ENCODE assay signal across 17 cellular contexts in genomic region chr16:20359997-20360396, GRCh38. TPM values are rescaled to one million over a fixed set of nuclear protein-coding genes. Genes with fewer than 3 reads are reported as not detected.
DNase-seq lines count a peak whose midpoint lies in the region; ATAC-seq, FAIRE-seq and TF ChIP-seq lines count a peak whose summit lies in the region.
"Had no signal": no experiment of that assay in that cellular context is flagged by ENCODE, and none has a peak within 500 bp of the region (broad histone marks: within the 10 kb centered on the region; RNA-seq: fewer than 3 reads in every experiment).

No MANE protein-coding gene starts in this region.

- H3K4me3 ChIP-seq in HL-60 (replicated peaks; ENCODE audit: insufficient read depth, low read length): no peak overlapping the region
- no peak overlapping the region for H3K4me3 ChIP-seq in K562
- H3K4me3 ChIP-seq in neural progenitor cell: no peak overlapping the region
- H3K4me3 ChIP-seq in sigmoid colon: no peak overlapping the region
- H3K4me3 ChIP-seq: skin epidermis had no signal

- H3F3A ChIP-seq in neural progenitor cell (ENCODE audit: low read depth): no peaks in the 10 kb centered on the region

- 0% methylated on average over 2 of the region's 2 CpGs for WGBS in K562 (ENCODE audit: insufficient coverage, low coverage, missing lambda C conversion rate)
- 67 to 78% methylated on average over 2 of the region's 2 CpGs for WGBS in sigmoid colon, 2 donors

- POLR2A ChIA-PET in GM10248 (lab: Yijun Ruan, JAX): no interaction called here
- POLR2A ChIA-PET in K562 (lab: Yijun Ruan, JAX): interaction anchor here (1.0 kb wide), 1 partner anchor 13 kb away, joined by 3 read pairs; no protein-coding TSS in a partner anchor

- no peak overlapping the region for H3K4me3 Mint-ChIP-seq in neural progenitor cell
- H3K4me3 Mint-ChIP-seq: activated CD4-positive, alpha-beta memory T cell treated with anti-CD3 and anti-CD28 coated beads for 36 hours had no signal

- H3K4me1 Mint-ChIP-seq in neural progenitor cell: no peaks in the 10 kb centered on the region

- H4K20me1 ChIP-seq in K562 (replicated peaks; ENCODE audit: control insufficient read depth, insufficient read depth, low read length): no peaks in the 10 kb centered on the region
- H4K20me1 ChIP-seq in neural progenitor cell (ENCODE audit: low read depth): no peaks in the 10 kb centered on the region

- BruUV-seq in K562 (replicated peaks; lab: Mats Ljungman, UMichigan): no TSS peak

- no peaks in the 10 kb centered on the region for H3K9me3 ChIP-seq in K562 (replicated peaks; ENCODE audit: control insufficient read depth, insufficient read depth, low read depth, low read length)
- H3K9me3 ChIP-seq in neural progenitor cell (ENCODE audit: low read depth): no peaks in the 10 kb centered on the region
- no peaks in the 10 kb centered on the region for H3K9me3 ChIP-seq in sigmoid colon
- H3K9me3 ChIP-seq: neutrophil had no signal

- TF ChIP-seq EP300 in K562 (IDR thresholded peaks at IDR 0.05; ENCODE audit: low read length): no peak
- no peak for TF ChIP-seq EP300 in sigmoid colon (IDR thresholded peaks at IDR 0.05)

- H3K27me3 ChIP-seq in HL-60 (ENCODE audit: insufficient read depth, poor library complexity, severe bottlenecking) (no peaks in the 10 kb centered on the region), K562 (ENCODE audit: control insufficient read depth in 2 of 2, insufficient read depth in 2 of 2, low read length in 2 of 2) (peaks cover 0 to 7% of the 10 kb centered on the region in 2 experiments; a peak in 2 of 5 replicates), neural progenitor cell (no peaks in the 10 kb centered on the region), sigmoid colon (peaks cover 0 to 11% (median 0%) of the 10 kb centered on the region in 3 donors)
- H3K27me3 ChIP-seq: neutrophil had no signal

- TF ChIP-seq POLR2A in K562 (conservative IDR thresholded peaks at IDR 0.05): no peak
- TF ChIP-seq POLR2A in sigmoid colon (IDR thresholded peaks at IDR 0.05): no peak

- no peak for DNase-seq in GM10248 (ENCODE audit: extremely low spot score)
- DNase-seq in HL-60 (ENCODE audit: low read depth in 1 of 2, low spot score in 1 of 2): no peak
- peak; percentile 20 to 41 (median 30) for DNase-seq in K562 (ENCODE audit: extremely low read depth in 1 of 4, low spot score in 3 of 4)
- peak; percentile 67 for DNase-seq in neural progenitor cell (ENCODE audit: low spot score)
- no peak for DNase-seq in sigmoid colon
- no peak for DNase-seq in DMS153 treated with DMSO at 0.1 percent for 48 hours (lab: John Stamatoyannopoulos, UW; ENCODE audit: unreplicated experiment)
- no peak for DNase-seq in NCI-H2171 (lab: John Stamatoyannopoulos, UW)
- DNase-seq: activated CD4-positive, alpha-beta memory T cell treated with anti-CD3 and anti-CD28 coated beads for 36 hours; activated effector memory CD4-positive, alpha-beta T cell treated with Interleukin-2 at 50 U/mL for 16 hours; Calu3; KG1; left ventricle myocardium superior had no signal

- TF ChIP-seq RAD21 in K562 (CRISPR knock-in tag; conservative IDR thresholded peaks at IDR 0.05 in 1 of 2, IDR thresholded peaks at IDR 0.05 in 1 of 2): peak in 1 of 2 experiments; percentile 46; a peak in 2 of 4 replicates

- CTCF ChIA-PET in GM10248 (lab: Yijun Ruan, JAX) (interaction anchor here (1.4 to 3.4 kb wide), 2 partner anchors 11 to 25 kb away, joined by 3 to 15 read pairs; no protein-coding TSS in a partner anchor), K562 (lab: Yijun Ruan, JAX; ENCODE audit: low intra/inter-chr PET ratio) (no interaction called here)

- H3K9me3 Mint-ChIP-seq in neural progenitor cell: peaks cover 8% of the 10 kb centered on the region
- H3K9me3 Mint-ChIP-seq: activated CD4-positive, alpha-beta memory T cell treated with anti-CD3 and anti-CD28 coated beads for 36 hours had no signal

- FAIRE-seq in K562 (lab: Jason Lieb, UNC): peak; percentile 46
- FAIRE-seq: GM18507 had no signal

- TF ChIP-seq CTCF in GM10248 (IDR thresholded peaks at IDR 0.05; ENCODE audit: control extremely low read depth, extremely low read depth, low read depth, missing control alignments): peak; percentile 7
- peak; percentile 1 for TF ChIP-seq CTCF in HL-60 (IDR thresholded peaks at IDR 0.05; ENCODE audit: insufficient read depth, low read length)
- TF ChIP-seq CTCF in K562 (IDR thresholded peaks at IDR 0.05 in 2 of 3, conservative IDR thresholded peaks at IDR 0.05 in 1 of 3; ENCODE audit: insufficient read depth in 2 of 3, low read depth in 1 of 3, low read length in 3 of 3): peak; percentile 46 to 65 (median 54)
- peak; percentile 73 for TF ChIP-seq CTCF in neural progenitor cell (IDR thresholded peaks at IDR 0.05)
- TF ChIP-seq CTCF in sigmoid colon (IDR thresholded peaks at IDR 0.05): no peak

- ATAC-seq in K562: peak; percentile 57; the same call in 1 of the 3 replicates
- ATAC-seq: left ventricle myocardium superior had no signal

- no peaks in the 10 kb centered on the region for H3K79me2 ChIP-seq in K562 (ENCODE audit: control insufficient read depth, insufficient read depth, low read length)
- no peaks in the 10 kb centered on the region for H3K79me2 ChIP-seq in neural progenitor cell (ENCODE audit: low read depth)

- H3K9ac ChIP-seq in K562 (ENCODE audit: insufficient read depth in 1 of 2, low read depth in 2 of 2, low read length in 2 of 2) (no peak overlapping the region), neural progenitor cell (no peak overlapping the region)

- H3K4me1 ChIP-seq in K562 (replicated peaks in 1 of 2; ENCODE audit: control insufficient read depth in 2 of 2, insufficient read depth in 2 of 2, low read length in 2 of 2) (no peaks in the 10 kb centered on the region), neural progenitor cell (no peaks in the 10 kb centered on the region), sigmoid colon (no peaks in the 10 kb centered on the region)

- no peaks in the 10 kb centered on the region for H3K36me3 Mint-ChIP-seq in neural progenitor cell
- H3K36me3 Mint-ChIP-seq: activated CD4-positive, alpha-beta memory T cell treated with anti-CD3 and anti-CD28 coated beads for 36 hours had no signal

- no peak overlapping the region for H3K27ac Mint-ChIP-seq in neural progenitor cell
- H3K27ac Mint-ChIP-seq: activated CD4-positive, alpha-beta memory T cell treated with anti-CD3 and anti-CD28 coated beads for 36 hours had no signal

- in situ Hi-C loops in K562 (cut with MboI): no loop called here

- H3K27ac ChIP-seq in HL-60 (replicated peaks) (no peak overlapping the region), K562 (ENCODE audit: extremely low read depth, low read depth, low read length) (no peak overlapping the region), neural progenitor cell (no peak overlapping the region), sigmoid colon (no peak overlapping the region)
- H3K27ac ChIP-seq: neutrophil, skin epidermis had no signal

- intact Hi-C loops in K562 (cut with micrococcal nuclease): no loop called here
- intact Hi-C loops in sigmoid colon (cut with DNase I): no loop called here

- H3K36me3 ChIP-seq in K562 (ENCODE audit: control insufficient read depth, insufficient read depth, low read length): no peaks in the 10 kb centered on the region
- no peaks in the 10 kb centered on the region for H3K36me3 ChIP-seq in neural progenitor cell
- H3K36me3 ChIP-seq in sigmoid colon: no peaks in the 10 kb centered on the region
- H3K36me3 ChIP-seq: neutrophil had no signal

- peaks cover 11% of the 10 kb centered on the region for H3K27me3 Mint-ChIP-seq in neural progenitor cell (ENCODE audit: insufficient read depth, low read depth)

- no peaks in the 10 kb centered on the region for H3K9me1 ChIP-seq in K562 (ENCODE audit: control insufficient read depth, insufficient read depth, low read length)

- H3K4me2 ChIP-seq in K562 (ENCODE audit: insufficient read depth, low read length): no peak overlapping the region
- H3K4me2 ChIP-seq in neural progenitor cell: no peak overlapping the region

- H2AFZ ChIP-seq in K562 (ENCODE audit: low read depth, low read length): no peak overlapping the region
- H2AFZ ChIP-seq in neural progenitor cell (replicated peaks): no peak overlapping the region

RNA-seq across cellular contexts. Expression of gene UMOD, which starts 7.5 kb away (rescaled TPM):
- not detected in 2 replicates for total RNA-seq in K562 (2011; cell fraction: chromatin; rRNA removed; ENCODE audit: low replicate concordance)
- not detected in 2 replicates for total RNA-seq in K562 (2011; cell fraction: nucleolus; rRNA removed)
- total RNA-seq in K562 (2011; cell fraction: nucleoplasm; rRNA removed): not detected in 2 replicates
- total RNA-seq in K562 (2014; rRNA removed) (not detected in 2 replicates), K562 (2014; rRNA removed; fragmentation: Illumina TruSeq; extraction: Trizol) (not detected in 2 replicates), K562 (2015; rRNA removed; fragmentation: Illumina TruSeq; extraction: Trizol) (not detected in 2 replicates), K562 (2021) (not detected in 2 replicates), neural progenitor cell (ENCODE audit: low replicate concordance) (not detected in 2 replicates), sigmoid colon (not detected)
- polyA plus RNA-seq in K562 (2011; rRNA removed) (not detected in 2 replicates), K562 (2014; fragmentation: Illumina TruSeq; extraction: Trizol) (not detected in 2 replicates), K562 (2014; fragmentation: Nextera tagmentation; extraction: Ambion mirVana) (not detected), K562 (2014; rRNA removed) (not detected in 2 replicates), sigmoid colon (not detected)
- not detected in 2 replicates for polyA plus RNA-seq in K562 (2011; cell fraction: cytosol; rRNA removed)
- polyA plus RNA-seq in K562 (2011; cell fraction: nucleus; rRNA removed): not detected in 2 replicates
- not detected in 2 replicates for polyA plus RNA-seq in K562 (2012)
- polyA minus RNA-seq in K562 (2011; rRNA and poly(A)+ RNA removed): not detected in 2 replicates
- polyA minus RNA-seq in K562 (2011; cell fraction: cytosol; rRNA and poly(A)+ RNA removed): not detected in 2 replicates
- polyA minus RNA-seq in K562 (2011; cell fraction: nucleus; rRNA and poly(A)+ RNA removed): not detected in 2 replicates
- total RNA-seq: activated CD4-positive, alpha-beta memory T cell treated with anti-CD3 and anti-CD28 coated beads for 36 hours; Calu3; left ventricle myocardium superior; T-helper 2 cell treated with Interferon-gamma antibody and Interleukin-4, amounts not matched to agents 100 ng/mL and 5 ng/mL, for 36 hours; temporal lobe had no signal

RNA-seq across cellular contexts. Expression of gene GP2, which starts 32.7 kb away (rescaled TPM):
- not detected in 2 replicates for total RNA-seq in K562 (2011; cell fraction: chromatin; rRNA removed; ENCODE audit: low replicate concordance)
- not detected in 2 replicates for total RNA-seq in K562 (2011; cell fraction: nucleolus; rRNA removed)
- not detected in 2 replicates for total RNA-seq in K562 (2011; cell fraction: nucleoplasm; rRNA removed)
- not detected in 2 replicates for total RNA-seq in K562 (2014; rRNA removed)
- not detected in 2 replicates for total RNA-seq in K562 (2014; rRNA removed; fragmentation: Illumina TruSeq; extraction: Trizol)
- not detected in 2 replicates for total RNA-seq in K562 (2015; rRNA removed; fragmentation: Illumina TruSeq; extraction: Trizol)
- 5.9 and 6.1 TPM in 2 replicates for total RNA-seq in K562 (2021)
- not detected in 2 replicates for polyA plus RNA-seq in K562 (2011; rRNA removed)
- polyA plus RNA-seq in K562 (2011; cell fraction: cytosol; rRNA removed): not detected in 2 replicates
- polyA plus RNA-seq in K562 (2011; cell fraction: nucleus; rRNA removed): not detected in 2 replicates
- not detected in 2 replicates for polyA plus RNA-seq in K562 (2012)
- not detected in 2 replicates for polyA plus RNA-seq in K562 (2014; fragmentation: Illumina TruSeq; extraction: Trizol)
- polyA plus RNA-seq in K562 (2014; fragmentation: Nextera tagmentation; extraction: Ambion mirVana): not detected
- polyA plus RNA-seq in K562 (2014; rRNA removed): not detected in 2 replicates
- polyA minus RNA-seq in K562 (2011; rRNA and poly(A)+ RNA removed): not detected in 2 replicates
- polyA minus RNA-seq in K562 (2011; cell fraction: cytosol; rRNA and poly(A)+ RNA removed): not detected in 2 replicates
- polyA minus RNA-seq in K562 (2011; cell fraction: nucleus; rRNA and poly(A)+ RNA removed): not detected in 2 replicates
- total RNA-seq in neural progenitor cell (ENCODE audit: low replicate concordance): not detected in 2 replicates
- total RNA-seq in sigmoid colon: not detected
- 10 to 100 TPM in 1 of 3 donors, 1 to 10 TPM in 2; 1.0 to 12.0 (median 3.5) TPM for polyA plus RNA-seq in sigmoid colon
- total RNA-seq: activated CD4-positive, alpha-beta memory T cell treated with anti-CD3 and anti-CD28 coated beads for 36 hours; Calu3; left ventricle myocardium superior; T-helper 2 cell treated with Interferon-gamma antibody and Interleukin-4, amounts not matched to agents 100 ng/mL and 5 ng/mL, for 36 hours; temporal lobe had no signal

RNA-seq across cellular contexts. Expression of gene PDILT, which starts 44.5 kb away (rescaled TPM):
- total RNA-seq in K562 (2011; cell fraction: chromatin; rRNA removed; ENCODE audit: low replicate concordance): not detected in 2 replicates
- total RNA-seq in K562 (2011; cell fraction: nucleolus; rRNA removed): not detected in 2 replicates
- total RNA-seq in K562 (2011; cell fraction: nucleoplasm; rRNA removed): not detected in 2 replicates
- total RNA-seq in K562 (2014; rRNA removed): not detected in 2 replicates
- total RNA-seq in K562 (2014; rRNA removed; fragmentation: Illumina TruSeq; extraction: Trizol): not detected in 2 replicates
- not detected in 2 replicates for total RNA-seq in K562 (2015; rRNA removed; fragmentation: Illumina TruSeq; extraction: Trizol)
- total RNA-seq in K562 (2021): not detected in 2 replicates
- not detected in 2 replicates for polyA plus RNA-seq in K562 (2011; rRNA removed)
- polyA plus RNA-seq in K562 (2011; cell fraction: cytosol; rRNA removed): not detected in 2 replicates
- polyA plus RNA-seq in K562 (2011; cell fraction: nucleus; rRNA removed): not detected in 2 replicates
- polyA plus RNA-seq in K562 (2012): not detected in 2 replicates
- not detected in 2 replicates for polyA plus RNA-seq in K562 (2014; fragmentation: Illumina TruSeq; extraction: Trizol)
- polyA plus RNA-seq in K562 (2014; fragmentation: Nextera tagmentation; extraction: Ambion mirVana): not detected
- polyA plus RNA-seq in K562 (2014; rRNA removed): not detected in 2 replicates
- polyA minus RNA-seq in K562 (2011; rRNA and poly(A)+ RNA removed): not detected in 2 replicates
- polyA minus RNA-seq in K562 (2011; cell fraction: cytosol; rRNA and poly(A)+ RNA removed): not detected in 2 replicates
- not detected in 2 replicates for polyA minus RNA-seq in K562 (2011; cell fraction: nucleus; rRNA and poly(A)+ RNA removed)
- not detected in 2 replicates for total RNA-seq in neural progenitor cell (ENCODE audit: low replicate concordance)
- not detected for total RNA-seq in sigmoid colon
- polyA plus RNA-seq in sigmoid colon: not detected
- total RNA-seq: activated CD4-positive, alpha-beta memory T cell treated with anti-CD3 and anti-CD28 coated beads for 36 hours; Calu3; left ventricle myocardium superior; T-helper 2 cell treated with Interferon-gamma antibody and Interleukin-4, amounts not matched to agents 100 ng/mL and 5 ng/mL, for 36 hours; temporal lobe had no signal

RNA-seq across cellular contexts. Expression of gene ACSM5, which starts 49.3 kb away (rescaled TPM):
- total RNA-seq in K562 (2011; cell fraction: chromatin; rRNA removed; ENCODE audit: low replicate concordance): not detected in 2 replicates
- total RNA-seq in K562 (2011; cell fraction: nucleolus; rRNA removed): not detected in 2 replicates
- not detected in 2 replicates for total RNA-seq in K562 (2011; cell fraction: nucleoplasm; rRNA removed)
- total RNA-seq in K562 (2014; rRNA removed) (not detected in 2 replicates), K562 (2014; rRNA removed; fragmentation: Illumina TruSeq; extraction: Trizol) (not detected in 2 replicates), K562 (2015; rRNA removed; fragmentation: Illumina TruSeq; extraction: Trizol) (not detected in 2 replicates), K562 (2021) (not detected in 2 replicates), neural progenitor cell (ENCODE audit: low replicate concordance) (not detected in 2 replicates), sigmoid colon (10 to 100 TPM in 1 of 4 donors, 1 to 10 TPM in 3; 2.8 to 11.4 (median 4.0) TPM)
- polyA plus RNA-seq in K562 (2011; rRNA removed) (not detected in 2 replicates), K562 (2014; fragmentation: Illumina TruSeq; extraction: Trizol) (not detected in 2 replicates), K562 (2014; fragmentation: Nextera tagmentation; extraction: Ambion mirVana) (not detected), K562 (2014; rRNA removed) (not detected in 2 replicates), sigmoid colon (1 to 10 TPM in 2 of 3 donors, under 1 TPM in 1; 0.69 to 4.2 (median 1.3) TPM)
- not detected in 2 replicates for polyA plus RNA-seq in K562 (2011; cell fraction: cytosol; rRNA removed)
- not detected in 2 replicates for polyA plus RNA-seq in K562 (2011; cell fraction: nucleus; rRNA removed)
- polyA plus RNA-seq in K562 (2012): 0.18 TPM in 1 of 2 replicates, not detected in the other
- polyA minus RNA-seq in K562 (2011; rRNA and poly(A)+ RNA removed): not detected in 2 replicates
- not detected in 2 replicates for polyA minus RNA-seq in K562 (2011; cell fraction: cytosol; rRNA and poly(A)+ RNA removed)
- not detected in 2 replicates for polyA minus RNA-seq in K562 (2011; cell fraction: nucleus; rRNA and poly(A)+ RNA removed)
- total RNA-seq: activated CD4-positive, alpha-beta memory T cell treated with anti-CD3 and anti-CD28 coated beads for 36 hours; Calu3; T-helper 2 cell treated with Interferon-gamma antibody and Interleukin-4, amounts not matched to agents 100 ng/mL and 5 ng/mL, for 36 hours had no signal

Comparison
In these comparisons a context has a peak if more than half of its experiments do, and no peak if none do; other contexts are left out.
1. DNase-seq: peak in K562 (4 of 4) and neural progenitor cell (single experiment); none in GM10248 (single experiment), HL-60 (0 of 2), sigmoid colon (single experiment), DMS153 treated with DMSO at 0.1 percent for 48 hours (single experiment) and NCI-H2171 (single experiment).
2. CTCF ChIP-seq: peak in GM10248 (single experiment), HL-60 (single experiment), K562 (3 of 3) and neural progenitor cell (single experiment); none in sigmoid colon (0 of 4).